20 cellular contexts compared by ENCODE assay signal in the genomic region with DNA sequence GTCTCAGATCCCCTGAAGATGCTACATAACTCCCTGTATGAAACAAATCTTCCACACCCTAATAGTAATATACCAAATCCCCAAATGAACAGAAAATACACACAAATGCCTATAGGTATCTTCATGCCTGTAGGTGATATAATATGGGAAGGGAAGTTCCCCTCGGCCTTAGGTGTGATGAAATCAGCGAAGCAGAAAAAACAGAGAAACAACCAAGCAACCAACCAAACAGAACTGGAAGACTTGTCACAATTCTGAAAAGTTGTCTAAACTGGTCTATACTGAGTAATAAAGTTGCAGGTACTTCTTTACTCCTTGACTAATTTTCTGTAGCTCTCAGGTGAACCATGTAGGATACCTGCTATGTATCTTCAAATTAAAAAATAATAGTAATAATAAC.
"Had no signal": no experiment of that assay in that cellular context is flagged by ENCODE, and none has a peak within 500 bp of the region (broad histone marks: within the 10 kb centered on the region; RNA-seq: fewer than 3 reads in every experiment).

No MANE protein-coding gene starts in this region.

- H3K9me3 ChIP-seq: heart left ventricle, neutrophil, spleen, tibial artery, upper lobe of right lung had no signal

- H3K9me3 Mint-ChIP-seq: endodermal cell; stimulated activated memory B cell treated with anti-CD40 and anti-IgM and Interleukin-4, amounts not matched to agents 10 μg/mL and 1 μg/mL and 100 μg/mL, for 72 hours had no signal

- FAIRE-seq: endothelial cell of umbilical vein, islet of Langerhans had no signal

- DNase-seq: effector CD4-positive, alpha-beta T cell; endodermal cell; foreskin melanocyte; heart left ventricle; hypothalamus; kidney glomerular epithelial cell; naive thymus-derived CD8-positive, alpha-beta T cell; spleen; stimulated activated CD4-positive, alpha-beta T cell treated with anti-CD3 and anti-CD28 coated beads, Interleukin-15, amount 100 ng/mL, for 24 hours; stimulated activated CD4-positive, alpha-beta T cell treated with anti-CD3 and anti-CD28 coated beads, Interleukin-1b, Interleukin-23, amount 100 ng/mL, for 48 hours; stimulated activated CD4-positive, alpha-beta T cell treated with anti-CD3 and anti-CD28 coated beads, Interleukin-4, amount 100 ng/mL, for 24 hours; tibial artery; upper lobe of right lung had no signal

- H3K27me3 Mint-ChIP-seq: naive thymus-derived CD8-positive, alpha-beta T cell; stimulated activated memory B cell treated with anti-CD40 and anti-IgM and Interleukin-4, amounts not matched to agents 10 μg/mL and 1 μg/mL and 100 μg/mL, for 72 hours; stimulated activated naive CD8-positive, alpha-beta T cell treated with anti-CD3 and anti-CD28 coated beads, Interleukin-15, Interleukin-2, amounts not matched to agents 100 ng/mL and 50 ng/mL, for 24 hours had no signal

- H3K4me1 ChIP-seq: heart left ventricle, upper lobe of right lung had no signal

- H3K4me3 Mint-ChIP-seq: endodermal cell; naive thymus-derived CD8-positive, alpha-beta T cell; stimulated activated memory B cell treated with anti-CD40 and anti-IgM and Interleukin-4, amounts not matched to agents 10 μg/mL and 1 μg/mL and 100 μg/mL, for 72 hours; stimulated activated naive CD8-positive, alpha-beta T cell treated with anti-CD3 and anti-CD28 coated beads, Interleukin-15, Interleukin-2, amounts not matched to agents 100 ng/mL and 50 ng/mL, for 24 hours had no signal

- H3K36me3 Mint-ChIP-seq: stimulated activated memory B cell treated with anti-CD40 and anti-IgM and Interleukin-4, amounts not matched to agents 10 μg/mL and 1 μg/mL and 100 μg/mL, for 72 hours had no signal

- ATAC-seq: heart left ventricle; naive thymus-derived CD8-positive, alpha-beta T cell; sciatic nerve; stimulated activated memory B cell treated with anti-CD40 and anti-IgM and Interleukin-4, amounts not matched to agents 10 μg/mL and 1 μg/mL and 100 μg/mL, for 72 hours; upper lobe of right lung had no signal

- H3K4me3 ChIP-seq: coronary artery, heart left ventricle, spleen, tibial artery, upper lobe of right lung had no signal

- H3K27me3 ChIP-seq: heart left ventricle, neutrophil, spleen, tibial artery, upper lobe of right lung had no signal

- H3K36me3 ChIP-seq: heart left ventricle, neutrophil, spleen, tibial artery, upper lobe of right lung had no signal

- H3K27ac ChIP-seq: coronary artery, heart left ventricle, neutrophil, spleen, tibial artery, upper lobe of right lung had no signal

- H3K27ac Mint-ChIP-seq: endodermal cell; stimulated activated memory B cell treated with anti-CD40 and anti-IgM and Interleukin-4, amounts not matched to agents 10 μg/mL and 1 μg/mL and 100 μg/mL, for 72 hours; stimulated activated naive CD8-positive, alpha-beta T cell treated with anti-CD3 and anti-CD28 coated beads, Interleukin-15, Interleukin-2, amounts not matched to agents 100 ng/mL and 50 ng/mL, for 24 hours had no signal
